In the genomic region with DNA sequence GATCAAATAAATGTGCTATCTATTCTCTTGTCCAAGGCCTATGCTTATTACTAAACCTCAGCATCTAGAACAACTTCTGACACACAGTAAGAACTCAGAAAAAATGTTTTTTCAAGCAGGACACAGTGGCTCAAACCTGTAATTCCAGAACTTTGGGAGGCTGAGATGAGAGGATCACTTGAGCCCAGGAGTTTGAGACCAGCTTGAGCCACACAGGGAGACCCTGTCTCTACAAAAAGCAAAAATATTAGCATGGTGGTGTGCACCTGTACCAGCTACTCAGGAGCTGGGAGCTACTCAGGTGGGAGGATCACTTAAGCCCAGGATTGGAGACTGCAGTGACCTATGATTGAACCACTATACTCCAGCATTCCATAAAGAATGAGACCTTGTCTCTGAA, we compare ENCODE assay signal across 19 cellular contexts. TPM values are rescaled to one million over a fixed set of nuclear protein-coding genes. Genes with fewer than 3 reads are reported as not detected.
DNase-seq lines count a peak whose midpoint lies in the region; ATAC-seq, FAIRE-seq and TF ChIP-seq lines count a peak whose summit lies in the region.
"Had no signal": no experiment of that assay in that cellular context is flagged by ENCODE, and none has a peak within 500 bp of the region (broad histone marks: within the 10 kb centered on the region; RNA-seq: fewer than 3 reads in every experiment).

No MANE protein-coding gene starts in this region.

- TF ChIP-seq EP300 in GM12878 (IDR thresholded peaks at IDR 0.05; ENCODE audit: borderline replicate concordance in 1 of 2, control insufficient read depth in 1 of 2, low read depth in 2 of 2, low read length in 2 of 2) (no peak), ovary (IDR thresholded peaks at IDR 0.05) (no peak)

- intact Hi-C loops in natural killer cell (cut with micrococcal nuclease) (no loop called here), GM12878 (cut with micrococcal nuclease; ENCODE audit: unreplicated experiment) (no loop called here), ovary (cut with DNase I) (no loop called here)

- H3K27ac ChIP-seq in RWPE1 = 0 out of 2 replicates have a peak overlapping the region, but pooled peaks have one; percentile 4
- no peak overlapping the region for H3K27ac ChIP-seq in GM12878 (ENCODE audit: control insufficient read depth, insufficient read depth)
- no peak overlapping the region for H3K27ac ChIP-seq in ovary
- H3K27ac ChIP-seq: C4-2B had no signal

- DNase-seq in natural killer cell treated with Interleukin-12 subunit alpha and Interleukin-12 subunit beta and Interleukin-15 and Interleukin-18, amount 100 ng/mL, for 72 hours (ENCODE audit: low spot score) = no peak
- DNase-seq in natural killer cell = no peak
- DNase-seq in RWPE1 (ENCODE audit: low spot score) = no peak
- no peak for DNase-seq in GM12878 (ENCODE audit: low read depth, low spot score)
- no peak for DNase-seq in ovary
- DNase-seq in T-helper 2 cell treated with Interferon-gamma antibody and Interleukin-4, amounts not matched to agents 5 μg/mL and 100 μg/mL, for 36 hours (ENCODE audit: low spot score) = no peak
- DNase-seq: AML-193; CD4-positive, alpha-beta T cell; DMS153; DMS79; GDM1; GOT3; H7; HFFc6 had no signal

- ATAC-seq in natural killer cell treated with Interleukin-12 subunit alpha and Interleukin-12 subunit beta and Interleukin-15 and Interleukin-18, amount 100 ng/mL, for 72 hours = no peak
- ATAC-seq in natural killer cell (no peak), GM12878 (no peak), HG03025 (IDR thresholded peaks at IDR 0.05; ENCODE audit: low FRiP score, unreplicated experiment) (no peak)
- ATAC-seq: HCT116, HepG2 had no signal

- SMC1A ChIA-PET in GM12878 (lab: Charles Lee; ENCODE audit: uncharacterized antibody, unreplicated experiment) = interaction anchor here (0.8 to 1.1 kb wide), 2 partner anchors 8 to 46 kb away, joined by 3 read pairs; no protein-coding TSS in a partner anchor

- H3K9me3 ChIP-seq in GM12878 (replicated peaks; ENCODE audit: control insufficient read depth, insufficient read depth, low read length) (0 out of 3 replicates have a peak, but pooled peaks cover 2% of the 10 kb centered on the region), ovary (no peaks in the 10 kb centered on the region)

- H3K36me3 ChIP-seq in GM12878 (ENCODE audit: control insufficient read depth in 2 of 2, insufficient read depth in 2 of 2, low read length in 1 of 2) = no peaks in the 10 kb centered on the region
- H3K36me3 ChIP-seq in ovary = no peaks in the 10 kb centered on the region

- H3K4me2 ChIP-seq in GM12878 (ENCODE audit: control insufficient read depth, insufficient read depth) = no peak overlapping the region

- TF ChIP-seq POLR2A in GM12878 (IDR thresholded peaks at IDR 0.05; ENCODE audit: low read depth, low read length) (no peak), ovary (IDR thresholded peaks at IDR 0.05) (no peak)

- FAIRE-seq in GM12878 (lab: Jason Lieb, UNC) = no peak
- FAIRE-seq: A204.1, HepG2 had no signal

- BruUV-seq in GM12878 (replicated peaks; lab: Mats Ljungman, UMichigan) = no TSS peak

- in situ Hi-C loops in GM12878 (cut with MboI) = no loop called here

- H3K4me1 Mint-ChIP-seq in natural killer cell treated with Interleukin-12 subunit alpha and Interleukin-12 subunit beta and Interleukin-15 and Interleukin-18, amount 100 ng/mL, for 72 hours (ENCODE audit: low read depth in 2 of 2) = peaks cover 23 to 36% of the 10 kb centered on the region in 2 donors
- H3K4me1 Mint-ChIP-seq in natural killer cell = peaks cover 37 to 38% of the 10 kb centered on the region in 2 donors
- peaks cover 33% of the 10 kb centered on the region for H3K4me1 Mint-ChIP-seq in T-helper 2 cell treated with Interferon-gamma antibody and Interleukin-4, amounts not matched to agents 5 μg/mL and 100 μg/mL, for 36 hours (ENCODE audit: low read depth)

- H3K27me3 Mint-ChIP-seq in natural killer cell treated with Interleukin-12 subunit alpha and Interleukin-12 subunit beta and Interleukin-15 and Interleukin-18, amount 100 ng/mL, for 72 hours = no peaks in the 10 kb centered on the region
- no peaks in the 10 kb centered on the region for H3K27me3 Mint-ChIP-seq in natural killer cell (ENCODE audit: low read depth in 2 of 2)
- no peaks in the 10 kb centered on the region for H3K27me3 Mint-ChIP-seq in T-helper 2 cell treated with Interferon-gamma antibody and Interleukin-4, amounts not matched to agents 5 μg/mL and 100 μg/mL, for 36 hours (ENCODE audit: low read depth)
- H3K27me3 Mint-ChIP-seq: CD4-positive, alpha-beta T cell had no signal

- no peaks in the 10 kb centered on the region for H3K36me3 Mint-ChIP-seq in natural killer cell treated with Interleukin-12 subunit alpha and Interleukin-12 subunit beta and Interleukin-15 and Interleukin-18, amount 100 ng/mL, for 72 hours
- H3K36me3 Mint-ChIP-seq in natural killer cell = no peaks in the 10 kb centered on the region
- peaks cover 9% of the 10 kb centered on the region for H3K36me3 Mint-ChIP-seq in T-helper 2 cell treated with Interferon-gamma antibody and Interleukin-4, amounts not matched to agents 5 μg/mL and 100 μg/mL, for 36 hours (ENCODE audit: low read depth)

- CTCF ChIA-PET in RWPE1 (lab: Yijun Ruan, JAX) = no interaction called here
- CTCF ChIA-PET in GM12878 (lab: Yijun Ruan, JAX) = interaction anchor here (0.6 kb wide), 1 partner anchor 46 kb away, joined by 3 read pairs; no protein-coding TSS in a partner anchor

- peaks cover 4% of the 10 kb centered on the region for H3K79me2 ChIP-seq in GM12878 (ENCODE audit: control insufficient read depth, insufficient read depth, low read length)

- no peak overlapping the region for H3K4me3 ChIP-seq in GM12878
- H3K4me3 ChIP-seq in ovary = no peak overlapping the region

- RAD21 ChIA-PET in GM12878 (lab: Charles Lee; ENCODE audit: unreplicated experiment) = interaction anchor here (1.5 kb wide), 1 partner anchor 27 kb away, joined by 3 read pairs; no protein-coding TSS in a partner anchor

- H3K4me1 ChIP-seq in GM12878 (ENCODE audit: control insufficient read depth, insufficient read depth, low read length) (peaks cover 18% of the 10 kb centered on the region; the same call in 1 of the 2 replicates), ovary (ENCODE audit: insufficient read depth) (peaks cover 2% of the 10 kb centered on the region)

- POLR2A ChIA-PET in RWPE1 (lab: Yijun Ruan, JAX; ENCODE audit: low non-redundant PET) = no interaction called here
- POLR2A ChIA-PET in GM12878 (lab: Charles Lee) = no interaction called here

- no peak overlapping the region for H3K9ac ChIP-seq in GM12878 (ENCODE audit: control insufficient read depth, insufficient read depth, low read length)

- TF ChIP-seq CTCF in natural killer cell (IDR thresholded peaks at IDR 0.05) (no peak), RWPE1 (conservative IDR thresholded peaks at IDR 0.05; ENCODE audit: low read depth) (no peak), GM12878 (IDR thresholded peaks at IDR 0.05 in 2 of 3, conservative IDR thresholded peaks at IDR 0.05 in 1 of 3; ENCODE audit: control insufficient read depth in 2 of 3, extremely low read depth in 1 of 3, insufficient read depth in 1 of 3, low read depth in 3 of 3, low read length in 3 of 3) (no peak), ovary (IDR thresholded peaks at IDR 0.05) (no peak)

- no peaks in the 10 kb centered on the region for H3K27me3 ChIP-seq in GM12878 (replicated peaks in 1 of 2; ENCODE audit: control insufficient read depth in 2 of 2, insufficient read depth in 2 of 2, low read length in 1 of 2)
- H3K27me3 ChIP-seq in ovary = no peaks in the 10 kb centered on the region

- no peaks in the 10 kb centered on the region for H4K20me1 ChIP-seq in GM12878 (ENCODE audit: control insufficient read depth, insufficient read depth)

- no peak for TF ChIP-seq RAD21 in GM12878 (IDR thresholded peaks at IDR 0.05; ENCODE audit: insufficient read depth, low read depth, low read length)

- no peak overlapping the region for H2AFZ ChIP-seq in GM12878 (ENCODE audit: control insufficient read depth, low read depth, low read length)

- H3K9me3 Mint-ChIP-seq in natural killer cell treated with Interleukin-12 subunit alpha and Interleukin-12 subunit beta and Interleukin-15 and Interleukin-18, amount 100 ng/mL, for 72 hours = no peaks in the 10 kb centered on the region
- no peaks in the 10 kb centered on the region for H3K9me3 Mint-ChIP-seq in natural killer cell
- H3K9me3 Mint-ChIP-seq in T-helper 2 cell treated with Interferon-gamma antibody and Interleukin-4, amounts not matched to agents 5 μg/mL and 100 μg/mL, for 36 hours = peaks cover 10% of the 10 kb centered on the region
- H3K9me3 Mint-ChIP-seq: CD4-positive, alpha-beta T cell; HFFc6 had no signal

- H3K4me3 Mint-ChIP-seq in natural killer cell treated with Interleukin-12 subunit alpha and Interleukin-12 subunit beta and Interleukin-15 and Interleukin-18, amount 100 ng/mL, for 72 hours = no peak overlapping the region
- H3K4me3 Mint-ChIP-seq in natural killer cell = no peak overlapping the region
- no peak overlapping the region for H3K4me3 Mint-ChIP-seq in T-helper 2 cell treated with Interferon-gamma antibody and Interleukin-4, amounts not matched to agents 5 μg/mL and 100 μg/mL, for 36 hours
- H3K4me3 Mint-ChIP-seq: CD4-positive, alpha-beta T cell; HFFc6 had no signal

- peak overlapping the region; percentile 48 to 51 for H3K27ac Mint-ChIP-seq in natural killer cell treated with Interleukin-12 subunit alpha and Interleukin-12 subunit beta and Interleukin-15 and Interleukin-18, amount 100 ng/mL, for 72 hours
- H3K27ac Mint-ChIP-seq in natural killer cell = peak overlapping the region in 1 of 2 donors; percentile 57
- H3K27ac Mint-ChIP-seq in T-helper 2 cell treated with Interferon-gamma antibody and Interleukin-4, amounts not matched to agents 5 μg/mL and 100 μg/mL, for 36 hours = no peak overlapping the region
- H3K27ac Mint-ChIP-seq: CD4-positive, alpha-beta T cell; HFFc6 had no signal

RNA-seq across cellular contexts. Expression of a gene that starts 32.5 kb away (rescaled TPM):
- 10 to 100 TPM; 58.7 to 64.1 TPM for total RNA-seq in natural killer cell treated with Interleukin-12 subunit alpha and Interleukin-12 subunit beta and Interleukin-15 and Interleukin-18, amount 100 ng/mL, for 72 hours
- 10 to 100 TPM; 41.3 to 68.5 (median 41.7) TPM for total RNA-seq in natural killer cell
- 160 and 164 TPM in 2 replicates for total RNA-seq in GM12878 (2013; cell fraction: nucleolus; rRNA removed)
- 27.3 and 31.1 TPM in 2 replicates for total RNA-seq in GM12878 (2014; rRNA removed)
- 36.6 and 39.1 TPM in 2 replicates for total RNA-seq in GM12878 (2014; rRNA removed; fragmentation: Illumina TruSeq; extraction: Trizol)
- 35.0 and 36.8 TPM in 2 replicates for total RNA-seq in GM12878 (2021)
- 11.3 TPM for polyA plus RNA-seq in GM12878 (2011; ENCODE audit: low read depth)
- 37.3 and 42.4 TPM in 2 replicates for polyA plus RNA-seq in GM12878 (2011; rRNA removed)
- 20.4 and 28.5 TPM in 2 replicates for polyA plus RNA-seq in GM12878 (2011; cell fraction: cytosol; rRNA removed)
- 18.1 and 23.8 TPM in 2 replicates for polyA plus RNA-seq in GM12878 (2011; cell fraction: nucleus; rRNA removed)
- 19.5 and 21.8 TPM in 2 replicates for polyA plus RNA-seq in GM12878 (2012)
- polyA plus RNA-seq in GM12878 (2014; fragmentation: Illumina TruSeq; extraction: Trizol) = 30.8 and 40.4 TPM in 2 replicates
- 1 to 10 TPM; 7.8 to 9.8 TPM for polyA plus RNA-seq in GM12878 (2014; fragmentation: Nextera tagmentation; extraction: Ambion mirVana)
- polyA plus RNA-seq in GM12878 (2014; rRNA removed) = 21.7 and 23.7 TPM in 2 replicates
- polyA plus RNA-seq in GM12878 (2016; fragmentation: Nextera tagmentation; extraction: Ambion mirVana) = 10 to 100 TPM; 10.7 to 10.9 TPM
- 35.6 and 52.5 TPM in 2 replicates for polyA minus RNA-seq in GM12878 (2011; rRNA and poly(A)+ RNA removed)
- polyA minus RNA-seq in GM12878 (2011; cell fraction: cytosol; rRNA and poly(A)+ RNA removed) = 11.6 and 22.2 TPM in 2 replicates
- 19.5 and 22.9 TPM in 2 replicates for polyA minus RNA-seq in GM12878 (2011; cell fraction: nucleus; rRNA and poly(A)+ RNA removed)
- total RNA-seq in ovary = 10 to 100 TPM; 27.2 to 37.6 (median 33.3) TPM
- 10 to 100 TPM in 1 of 2 donors, 1 to 10 TPM in 1; 8.7 to 25.8 TPM for polyA plus RNA-seq in ovary
